Comparison of ENCODE assay signal across 2 cellular contexts in genomic region chr1:160207118-160207650, GRCh38.
TF ChIP-seq lines count a peak whose summit lies in the region.

No MANE protein-coding gene starts in this region.

TF ChIP-seq in SK-N-SH, 30 proteins besides CTCF, POLR2A, EP300 and RAD21 (continued from another document):
- TF ChIP-seq, protein P1, sequence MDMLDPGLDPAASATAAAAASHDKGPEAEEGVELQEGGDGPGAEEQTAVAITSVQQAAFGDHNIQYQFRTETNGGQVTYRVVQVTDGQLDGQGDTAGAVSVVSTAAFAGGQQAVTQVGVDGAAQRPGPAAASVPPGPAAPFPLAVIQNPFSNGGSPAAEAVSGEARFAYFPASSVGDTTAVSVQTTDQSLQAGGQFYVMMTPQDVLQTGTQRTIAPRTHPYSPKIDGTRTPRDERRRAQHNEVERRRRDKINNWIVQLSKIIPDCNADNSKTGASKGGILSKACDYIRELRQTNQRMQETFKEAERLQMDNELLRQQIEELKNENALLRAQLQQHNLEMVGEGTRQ (IDR thresholded peaks at IDR 0.05; ENCODE audit: borderline replicate concordance, low read depth, low read length): no peak
- TF ChIP-seq NFIC (IDR thresholded peaks at IDR 0.05; ENCODE audit: borderline replicate concordance): no peak
- TF ChIP-seq FOSL2 (IDR thresholded peaks at IDR 0.05; ENCODE audit: borderline replicate concordance, low read depth): no peak
- no peak for TF ChIP-seq MEF2A (IDR thresholded peaks at IDR 0.05; ENCODE audit: borderline replicate concordance, low read depth)
- TF ChIP-seq CHD2 (IDR thresholded peaks at IDR 0.05; ENCODE audit: low read length, partially characterized antibody): no peak
- TF ChIP-seq, protein P2, sequence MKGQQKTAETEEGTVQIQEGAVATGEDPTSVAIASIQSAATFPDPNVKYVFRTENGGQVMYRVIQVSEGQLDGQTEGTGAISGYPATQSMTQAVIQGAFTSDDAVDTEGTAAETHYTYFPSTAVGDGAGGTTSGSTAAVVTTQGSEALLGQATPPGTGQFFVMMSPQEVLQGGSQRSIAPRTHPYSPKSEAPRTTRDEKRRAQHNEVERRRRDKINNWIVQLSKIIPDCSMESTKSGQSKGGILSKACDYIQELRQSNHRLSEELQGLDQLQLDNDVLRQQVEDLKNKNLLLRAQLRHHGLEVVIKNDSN (IDR thresholded peaks at IDR 0.05; ENCODE audit: borderline replicate concordance, low read depth): no peak
- TF ChIP-seq POLR2AphosphoS5 (IDR thresholded peaks at IDR 0.05; ENCODE audit: low read depth, low read length): no peak
- no peak for TF ChIP-seq SMC3 (IDR thresholded peaks at IDR 0.05; ENCODE audit: low read depth, low read length)
- no peak for TF ChIP-seq RFX5 (IDR thresholded peaks at IDR 0.05; ENCODE audit: low read length)

TF ChIP-seq in SK-N-SH treated with all-trans-retinoic acid at 6 μM for 48 hours, 23 proteins besides CTCF, POLR2A, EP300 and RAD21 (continued from another document):
- TF ChIP-seq, protein P3, sequence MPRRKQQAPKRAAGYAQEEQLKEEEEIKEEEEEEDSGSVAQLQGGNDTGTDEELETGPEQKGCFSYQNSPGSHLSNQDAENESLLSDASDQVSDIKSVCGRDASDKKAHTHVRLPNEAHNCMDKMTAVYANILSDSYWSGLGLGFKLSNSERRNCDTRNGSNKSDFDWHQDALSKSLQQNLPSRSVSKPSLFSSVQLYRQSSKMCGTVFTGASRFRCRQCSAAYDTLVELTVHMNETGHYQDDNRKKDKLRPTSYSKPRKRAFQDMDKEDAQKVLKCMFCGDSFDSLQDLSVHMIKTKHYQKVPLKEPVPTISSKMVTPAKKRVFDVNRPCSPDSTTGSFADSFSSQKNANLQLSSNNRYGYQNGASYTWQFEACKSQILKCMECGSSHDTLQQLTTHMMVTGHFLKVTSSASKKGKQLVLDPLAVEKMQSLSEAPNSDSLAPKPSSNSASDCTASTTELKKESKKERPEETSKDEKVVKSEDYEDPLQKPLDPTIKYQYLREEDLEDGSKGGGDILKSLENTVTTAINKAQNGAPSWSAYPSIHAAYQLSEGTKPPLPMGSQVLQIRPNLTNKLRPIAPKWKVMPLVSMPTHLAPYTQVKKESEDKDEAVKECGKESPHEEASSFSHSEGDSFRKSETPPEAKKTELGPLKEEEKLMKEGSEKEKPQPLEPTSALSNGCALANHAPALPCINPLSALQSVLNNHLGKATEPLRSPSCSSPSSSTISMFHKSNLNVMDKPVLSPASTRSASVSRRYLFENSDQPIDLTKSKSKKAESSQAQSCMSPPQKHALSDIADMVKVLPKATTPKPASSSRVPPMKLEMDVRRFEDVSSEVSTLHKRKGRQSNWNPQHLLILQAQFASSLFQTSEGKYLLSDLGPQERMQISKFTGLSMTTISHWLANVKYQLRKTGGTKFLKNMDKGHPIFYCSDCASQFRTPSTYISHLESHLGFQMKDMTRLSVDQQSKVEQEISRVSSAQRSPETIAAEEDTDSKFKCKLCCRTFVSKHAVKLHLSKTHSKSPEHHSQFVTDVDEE (CRISPR knock-in tag; IDR thresholded peaks at IDR 0.05): no peak
- TF ChIP-seq OSR1 (CRISPR knock-in tag; IDR thresholded peaks at IDR 0.05): no peak
- no peak for TF ChIP-seq ARNTL (CRISPR knock-in tag; IDR thresholded peaks at IDR 0.05; ENCODE audit: borderline replicate concordance, low read depth)
- no peak for TF ChIP-seq BACH2 (CRISPR knock-in tag; IDR thresholded peaks at IDR 0.05; ENCODE audit: borderline replicate concordance)
- TF ChIP-seq CSRNP3 (CRISPR knock-in tag; IDR thresholded peaks at IDR 0.05): no peak
